ENCODE assay signal across 34 cellular contexts in genomic region chr6:22570185-22570551, GRCh38. TPM values are rescaled to one million over a fixed set of nuclear protein-coding genes. Genes with fewer than 3 reads are reported as not detected.
"Had no signal": no experiment of that assay in that cellular context is flagged by ENCODE, and none has a peak within 500 bp of the region (broad histone marks: within the 10 kb centered on the region; RNA-seq: fewer than 3 reads in every experiment).

No MANE protein-coding gene starts in this region.

- DNase-seq: activated B cell treated with CpG ODN at 0.5 μM for 24 hours; activated CD4-positive, alpha-beta memory T cell treated with anti-CD3 and anti-CD28 coated beads for 36 hours; activated CD4-positive, alpha-beta T cell treated with anti-CD3 and anti-CD28 coated beads for 1 hour; activated CD8-positive, alpha-beta memory T cell treated with anti-CD3 and anti-CD28 coated beads for 24 hours; activated gamma-delta T cell treated with Interleukin-2 at 50 U/mL for 16 hours; activated naive CD4-positive, alpha-beta T cell treated with anti-CD3 and anti-CD28 coated beads, Interleukin-2, amount 10 ng/mL, durations not matched to agents 7 days and 5 days; activated naive CD8-positive, alpha-beta T cell treated with anti-CD3 and anti-CD28 coated beads for 36 hours; activated T-cell treated with anti-CD3 and anti-CD28 coated beads for 4 hours; activated T-cell treated with anti-CD3 and anti-CD28 coated beads, Interleukin-2, amount 50 U/mL, for 48 hours; brain microvascular endothelial cell; MG63; MV-4-11; NCI-H1092 treated with DMSO at 0.1 percent for 48 hours; NCI-H1417 treated with DMSO at 0.1 percent for 48 hours; NCI-H1694; NCI-H2029; NCI-H2107; NCI-H2171 treated with DMSO at 0.1 percent for 48 hours; NCI-H345; NCI-H510A; NCI-H526 treated with DMSO at 0.1 percent for 48 hours; NCI-H82; OCI-M1; RPMI8226; SJCRH30; SK-N-SH; SW 1271 had no signal

- H3K27ac Mint-ChIP-seq: activated B cell treated with CpG ODN at 0.5 μM for 24 hours; activated CD4-positive, alpha-beta memory T cell treated with anti-CD3 and anti-CD28 coated beads for 36 hours; activated CD4-positive, alpha-beta T cell treated with anti-CD3 and anti-CD28 coated beads, Interleukin-2, amount 10 ng/mL, durations not matched to agents 24 days and 14 days; activated naive CD4-positive, alpha-beta T cell treated with anti-CD3 and anti-CD28 coated beads, Interleukin-2, amount 10 ng/mL, durations not matched to agents 7 days and 5 days; activated naive CD8-positive, alpha-beta T cell treated with anti-CD3 and anti-CD28 coated beads for 36 hours; activated T-helper 17 cell treated with anti-CD3 and anti-CD28 coated beads, Interleukin-2, amount 50 U/mL, for 72 hours had no signal

- H3K27ac ChIP-seq: brain microvascular endothelial cell, cardiac muscle cell, SJCRH30 had no signal

- H3K27me3 Mint-ChIP-seq: activated B cell treated with CpG ODN at 0.5 μM for 24 hours; activated CD4-positive, alpha-beta memory T cell treated with anti-CD3 and anti-CD28 coated beads for 36 hours; activated CD4-positive, alpha-beta T cell treated with anti-CD3 and anti-CD28 coated beads, Interleukin-2, amount 10 ng/mL, durations not matched to agents 24 days and 14 days; activated naive CD4-positive, alpha-beta T cell treated with anti-CD3 and anti-CD28 coated beads, Interleukin-2, amount 10 ng/mL, durations not matched to agents 7 days and 5 days; activated naive CD8-positive, alpha-beta T cell treated with anti-CD3 and anti-CD28 coated beads for 36 hours; activated T-helper 17 cell treated with anti-CD3 and anti-CD28 coated beads, Interleukin-2, amount 50 U/mL, for 72 hours had no signal

- H3K4me1 Mint-ChIP-seq: activated B cell treated with CpG ODN at 0.5 μM for 24 hours; activated CD4-positive, alpha-beta T cell treated with anti-CD3 and anti-CD28 coated beads, Interleukin-2, amount 10 ng/mL, durations not matched to agents 24 days and 14 days; activated naive CD4-positive, alpha-beta T cell treated with anti-CD3 and anti-CD28 coated beads, Interleukin-2, amount 10 ng/mL, durations not matched to agents 7 days and 5 days; activated naive CD8-positive, alpha-beta T cell treated with anti-CD3 and anti-CD28 coated beads for 36 hours; activated T-helper 17 cell treated with anti-CD3 and anti-CD28 coated beads, Interleukin-2, amount 50 U/mL, for 72 hours had no signal

- H3K4me3 ChIP-seq: cardiac muscle cell, MG63, SJCRH30 had no signal

- H3K9ac ChIP-seq: SK-N-SH had no signal

- H3K4me2 ChIP-seq: SK-N-SH had no signal

- H3K36me3 Mint-ChIP-seq: activated CD4-positive, alpha-beta memory T cell treated with anti-CD3 and anti-CD28 coated beads for 36 hours; activated naive CD4-positive, alpha-beta T cell treated with anti-CD3 and anti-CD28 coated beads, Interleukin-2, amount 10 ng/mL, durations not matched to agents 7 days and 5 days; activated naive CD8-positive, alpha-beta T cell treated with anti-CD3 and anti-CD28 coated beads for 36 hours had no signal

- H3K9me2 ChIP-seq: SK-N-SH had no signal

- H3K9me3 Mint-ChIP-seq: activated B cell treated with CpG ODN at 0.5 μM for 24 hours; activated CD4-positive, alpha-beta T cell treated with anti-CD3 and anti-CD28 coated beads, Interleukin-2, amount 10 ng/mL, durations not matched to agents 24 days and 14 days; activated naive CD8-positive, alpha-beta T cell treated with anti-CD3 and anti-CD28 coated beads for 36 hours had no signal

- H3K27me3 ChIP-seq: brain microvascular endothelial cell, cardiac muscle cell, MG63, SJCRH30 had no signal

- H3K4me1 ChIP-seq: SJCRH30 had no signal

- H3K4me3 Mint-ChIP-seq: activated B cell treated with CpG ODN at 0.5 μM for 24 hours; activated CD4-positive, alpha-beta memory T cell treated with anti-CD3 and anti-CD28 coated beads for 36 hours; activated CD4-positive, alpha-beta T cell treated with anti-CD3 and anti-CD28 coated beads, Interleukin-2, amount 10 ng/mL, durations not matched to agents 24 days and 14 days; activated naive CD4-positive, alpha-beta T cell treated with anti-CD3 and anti-CD28 coated beads, Interleukin-2, amount 10 ng/mL, durations not matched to agents 7 days and 5 days; activated naive CD8-positive, alpha-beta T cell treated with anti-CD3 and anti-CD28 coated beads for 36 hours; activated T-helper 17 cell treated with anti-CD3 and anti-CD28 coated beads, Interleukin-2, amount 50 U/mL, for 72 hours had no signal

- ATAC-seq: activated T-helper 17 cell treated with anti-CD3 and anti-CD28 coated beads, Interleukin-2, amount 50 U/mL, for 72 hours; Panc1 had no signal

- H3K9me3 ChIP-seq: MG63, SJCRH30, SK-N-SH had no signal

- H3K36me3 ChIP-seq: brain microvascular endothelial cell, cardiac muscle cell, MG63, SJCRH30 had no signal

RNA-seq across cellular contexts. Expression of gene HDGFL1, which starts 0.8 kb away (rescaled TPM):
- total RNA-seq: activated B cell treated with CpG ODN at 0.5 μM for 24 hours; activated CD4-positive, alpha-beta memory T cell treated with anti-CD3 and anti-CD28 coated beads for 36 hours; activated CD4-positive, alpha-beta T cell treated with anti-CD3 and anti-CD28 coated beads, Interleukin-2, amount 10 ng/mL, durations not matched to agents 24 days and 14 days; activated naive CD8-positive, alpha-beta T cell treated with anti-CD3 and anti-CD28 coated beads for 36 hours; activated T-helper 17 cell treated with anti-CD3 and anti-CD28 coated beads, Interleukin-2, amount 50 U/mL, for 72 hours; cardiac muscle cell; Right ventricle myocardium superior; SJCRH30; T-helper 1 cell treated with Interleukin-12 subunit alpha and Interleukin-12 subunit beta and Interleukin-4 antibody, amounts not matched to agents 30 ng/mL and 1 ng/mL, for 36 hours had no signal
- polyA plus RNA-seq: adipose tissue, cardiac muscle cell, SK-N-SH had no signal
